9 cellular contexts compared by ENCODE assay signal in genomic region chr12:48296586-48297396, GRCh38. TPM values are rescaled to one million over a fixed set of nuclear protein-coding genes. Genes with fewer than 3 reads are reported as not detected.
DNase-seq lines count a peak whose midpoint lies in the region; ATAC-seq, FAIRE-seq and TF ChIP-seq lines count a peak whose summit lies in the region.
"Had no signal": no experiment of that assay in that cellular context is flagged by ENCODE, and none has a peak within 500 bp of the region (broad histone marks: within the 10 kb centered on the region; RNA-seq: fewer than 3 reads in every experiment).

No MANE protein-coding gene starts in this region.

- 33% methylated on average over 32 of the region's 32 CpGs for WGBS in HUES64

- peaks cover 17% of the 10 kb centered on the region for H3K27me3 Mint-ChIP-seq in activated CD8-positive, alpha-beta memory T cell treated with anti-CD3 and anti-CD28 coated beads, Interleukin-2, amount 10 ng/mL, durations not matched to agents 7 days and 5 days

- no peaks in the 10 kb centered on the region for H3K36me3 ChIP-seq in HUES64 (ENCODE audit: insufficient read depth, low read length)
- H3K36me3 ChIP-seq in lower lobe of right lung: no peaks in the 10 kb centered on the region

- H3K4me1 Mint-ChIP-seq in activated CD8-positive, alpha-beta memory T cell treated with anti-CD3 and anti-CD28 coated beads, Interleukin-2, amount 10 ng/mL, durations not matched to agents 7 days and 5 days: peaks cover 15% of the 10 kb centered on the region

- H3K4me1 ChIP-seq in HUES64 (ENCODE audit: insufficient read depth, low read length) (no peaks in the 10 kb centered on the region), lower lobe of right lung (no peaks in the 10 kb centered on the region)

- no peaks in the 10 kb centered on the region for H3K9me3 Mint-ChIP-seq in activated CD8-positive, alpha-beta memory T cell treated with anti-CD3 and anti-CD28 coated beads, Interleukin-2, amount 10 ng/mL, durations not matched to agents 7 days and 5 days (ENCODE audit: low read depth)

- no peaks in the 10 kb centered on the region for H3K36me3 Mint-ChIP-seq in activated CD8-positive, alpha-beta memory T cell treated with anti-CD3 and anti-CD28 coated beads, Interleukin-2, amount 10 ng/mL, durations not matched to agents 7 days and 5 days

- peaks cover 36% of the 10 kb centered on the region for H3K27me3 ChIP-seq in HUES64 (ENCODE audit: insufficient read depth, low read length)
- no peaks in the 10 kb centered on the region for H3K27me3 ChIP-seq in lower lobe of right lung (ENCODE audit: low read depth)

- CTCF ChIA-PET in activated CD8-positive, alpha-beta memory T cell treated with anti-CD3 and anti-CD28 coated beads, Interleukin-2, amount 10 ng/mL, durations not matched to agents 7 days and 5 days (lab: Charles Lee): no interaction called here

- H3K4me3 Mint-ChIP-seq in activated CD8-positive, alpha-beta memory T cell treated with anti-CD3 and anti-CD28 coated beads, Interleukin-2, amount 10 ng/mL, durations not matched to agents 7 days and 5 days: peak overlapping the region; percentile 51

- H3K9ac ChIP-seq in HUES64 (ENCODE audit: low read depth, low read length): peak overlapping the region; percentile 69

- intact Hi-C loops in lower lobe of right lung (cut with DNase I): no loop called here

- no peak for TF ChIP-seq CTCF in lower lobe of right lung (IDR thresholded peaks at IDR 0.05)

- H3K27ac Mint-ChIP-seq in activated CD8-positive, alpha-beta memory T cell treated with anti-CD3 and anti-CD28 coated beads, Interleukin-2, amount 10 ng/mL, durations not matched to agents 7 days and 5 days: no peak overlapping the region

- peak; percentile 88 for ATAC-seq in activated CD8-positive, alpha-beta memory T cell treated with anti-CD3 and anti-CD28 coated beads, Interleukin-2, amount 10 ng/mL, durations not matched to agents 7 days and 5 days
- ATAC-seq in lower lobe of right lung (peak; percentile 98 to 99), HG02981 (IDR thresholded peaks at IDR 0.05; ENCODE audit: unreplicated experiment) (no peak)

- DNase-seq in G401 (ENCODE audit: low spot score) (peak; percentile 93), lower lobe of right lung (peak; percentile 90), SHP77 treated with DMSO at 0.1 percent for 48 hours (lab: John Stamatoyannopoulos, UW) (no peak)
- DNase-seq in activated CD8-positive, alpha-beta memory T cell treated with anti-CD3 and anti-CD28 coated beads, Interleukin-2, amount 10 ng/mL, durations not matched to agents 7 days and 5 days: peak; percentile 68
- peak; percentile 24 for DNase-seq in stimulated activated CD4-positive, alpha-beta T cell treated with anti-CD3 and anti-CD28 coated beads, Interleukin-2, amount 100 ng/mL, for 4 hours (ENCODE audit: low read depth)

- H3K27ac ChIP-seq in HUES64 (ENCODE audit: low read depth, low read length): no peak overlapping the region
- H3K27ac ChIP-seq in lower lobe of right lung: peak overlapping the region; percentile 60
- H3K27ac ChIP-seq: PC-9 had no signal

- H3K9me3 ChIP-seq in HUES64 (ENCODE audit: insufficient read depth, low read depth, low read length): no peaks in the 10 kb centered on the region
- H3K9me3 ChIP-seq in lower lobe of right lung: no peaks in the 10 kb centered on the region

- in situ Hi-C loops in G401 (cut with HindIII; ENCODE audit: low sequenced_read_pairs): no loop called here

- FAIRE-seq in endometrium (lab: Jason Lieb, UNC): peak; percentile 71

- H3K4me3 ChIP-seq in HUES64 (ENCODE audit: low read length): peak overlapping the region; percentile 63
- H3K4me3 ChIP-seq in lower lobe of right lung: peak overlapping the region; percentile 55
- H3K4me3 ChIP-seq: PC-9 had no signal

RNA-seq across cellular contexts. Expression of gene ZNF641, which starts 53.9 kb away (rescaled TPM):
- total RNA-seq in G401 (2014; rRNA removed; shearing (Covaris generic)): 12.7 and 12.9 TPM in 2 replicates
- 4.2 TPM for polyA plus RNA-seq in HUES64 (2013, experiment 1 of 2)
- 4.2 TPM for polyA plus RNA-seq in HUES64 (2013, experiment 2 of 2)
- total RNA-seq in activated CD8-positive, alpha-beta memory T cell treated with anti-CD3 and anti-CD28 coated beads, Interleukin-2, amount 10 ng/mL, durations not matched to agents 7 days and 5 days: 10 to 100 TPM; 12.6 to 16.2 TPM
- 27.3 TPM for total RNA-seq in lower lobe of right lung
